In the genomic region with DNA sequence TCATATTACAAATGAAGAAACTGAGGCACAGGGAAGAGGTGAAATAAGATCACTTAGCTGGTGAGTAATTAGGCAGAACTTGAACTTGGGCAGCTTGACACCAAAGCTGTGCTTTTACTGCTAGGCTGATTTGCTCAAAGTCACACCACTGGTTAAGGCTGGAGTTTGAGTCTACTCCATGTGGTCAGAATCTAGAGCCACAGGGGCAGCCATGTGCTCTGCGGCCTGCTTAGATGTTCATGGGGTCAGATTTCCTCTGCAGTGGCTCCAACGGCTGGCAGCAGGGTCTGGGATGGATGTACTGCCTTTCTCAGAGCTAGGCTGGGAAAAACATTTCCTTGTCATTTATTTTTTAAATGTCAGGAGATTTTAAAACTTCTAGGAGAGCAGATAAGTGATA, we compare ENCODE assay signal across 1 cellular context.
TF ChIP-seq lines count a peak whose summit lies in the region.

No MANE protein-coding gene starts in this region.

TF ChIP-seq in IMR-90, 13 proteins besides CTCF, POLR2A, EP300 and RAD21:
- TF ChIP-seq CEBPB (IDR thresholded peaks at IDR 0.05; ENCODE audit: low read depth, low read length) (no peak), FOS (IDR thresholded peaks at IDR 0.05; ENCODE audit: low read depth, low read length) (no peak)
- TF ChIP-seq, protein P1, sequence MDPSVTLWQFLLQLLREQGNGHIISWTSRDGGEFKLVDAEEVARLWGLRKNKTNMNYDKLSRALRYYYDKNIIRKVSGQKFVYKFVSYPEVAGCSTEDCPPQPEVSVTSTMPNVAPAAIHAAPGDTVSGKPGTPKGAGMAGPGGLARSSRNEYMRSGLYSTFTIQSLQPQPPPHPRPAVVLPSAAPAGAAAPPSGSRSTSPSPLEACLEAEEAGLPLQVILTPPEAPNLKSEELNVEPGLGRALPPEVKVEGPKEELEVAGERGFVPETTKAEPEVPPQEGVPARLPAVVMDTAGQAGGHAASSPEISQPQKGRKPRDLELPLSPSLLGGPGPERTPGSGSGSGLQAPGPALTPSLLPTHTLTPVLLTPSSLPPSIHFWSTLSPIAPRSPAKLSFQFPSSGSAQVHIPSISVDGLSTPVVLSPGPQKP (IDR thresholded peaks at IDR 0.05; ENCODE audit: borderline replicate concordance, low read depth, low read length): no peak
